In the genomic region with DNA sequence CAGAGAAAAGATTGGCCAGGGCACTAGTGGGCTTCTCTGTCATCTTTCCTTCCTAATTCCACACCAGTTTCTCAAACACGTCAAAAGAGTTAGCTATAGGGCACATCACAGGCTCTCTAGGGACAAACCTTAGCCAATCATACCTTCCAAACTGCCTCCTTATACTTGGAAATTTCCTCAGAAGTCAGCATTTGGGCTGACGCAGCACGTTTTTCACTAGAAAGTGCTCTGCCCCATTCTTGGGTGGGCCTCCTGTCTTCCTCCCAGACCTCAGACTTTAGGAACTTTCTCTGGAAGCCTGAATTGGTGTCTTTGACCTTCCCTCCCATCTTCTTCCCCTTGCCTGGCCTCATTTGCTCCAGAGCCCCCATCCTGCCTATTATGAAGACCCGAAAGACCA, we compare ENCODE assay signal across 8 cellular contexts. TPM values are rescaled to one million over a fixed set of nuclear protein-coding genes. Genes with fewer than 3 reads are reported as not detected.
A peak's percentile ranks its signal among the peaks of the same experiment; 100 is the strongest.
DNase-seq lines count a peak whose midpoint lies in the region; ATAC-seq, FAIRE-seq and TF ChIP-seq lines count a peak whose summit lies in the region.

No MANE protein-coding gene starts in this region.

- ATAC-seq in upper lobe of left lung (ENCODE audit: low FRiP score in 2 of 2) (no peak), GM18520 (IDR thresholded peaks at IDR 0.05; ENCODE audit: unreplicated experiment) (no peak)

- peaks cover 28% of the 10 kb centered on the region for H3K4me1 Mint-ChIP-seq in activated naive CD4-positive, alpha-beta T cell treated with anti-CD3 and anti-CD28 coated beads, Interleukin-2, amount 50 U/mL, for 24 hours
- peaks cover 29% of the 10 kb centered on the region for H3K4me1 Mint-ChIP-seq in MCF 10A (ENCODE audit: insufficient read depth, unreplicated experiment)

- WGBS in mesodermal cell (ENCODE audit: insufficient coverage in 2 of 2), 2 experiments: 86 to 95% methylated on average over 3 of the region's 4 CpGs
- WGBS in upper lobe of left lung, 2 donors: 70 to 76% methylated on average over 4 of the region's 4 CpGs

- H3K27ac ChIP-seq in mesodermal cell (ENCODE audit: low read depth, low read length, severe bottlenecking) (peak overlapping the region; percentile 92), upper lobe of left lung (peak overlapping the region; percentile 84 to 96 (median 87))

- TF ChIP-seq CTCF in MCF 10A (IDR thresholded peaks at IDR 0.05; ENCODE audit: unreplicated experiment) (no peak), upper lobe of left lung (IDR thresholded peaks at IDR 0.05) (no peak)

- POLR2A ChIA-PET in MCF 10A (lab: Yijun Ruan, JAX): interaction anchor here (0.6 to 5.4 kb wide), 19 partner anchors 10 to 1672 kb away, joined by 3 to 82 read pairs (median 5); partner anchors contain the start of genes ARL3, DPCD, KAZALD1 and LZTS2

- DNase-seq in activated naive CD4-positive, alpha-beta T cell (lab: John Stamatoyannopoulos, UW): no peak
- DNase-seq in MCF 10A (ENCODE audit: unreplicated experiment) (no peak), upper lobe of left lung (no peak), HTR-8/SVneo (ENCODE audit: insufficient read length, low spot score) (no peak), NCI-H1105 treated with DMSO at 0.1 percent for 48 hours (lab: John Stamatoyannopoulos, UW) (no peak)

- peaks cover 0 to 6% (median 0%) of the 10 kb centered on the region in 4 donors for H3K27me3 ChIP-seq in upper lobe of left lung

- TF ChIP-seq POLR2A in upper lobe of left lung (IDR thresholded peaks at IDR 0.05): no peak

- H3K4me3 Mint-ChIP-seq in activated naive CD4-positive, alpha-beta T cell treated with anti-CD3 and anti-CD28 coated beads, Interleukin-2, amount 50 U/mL, for 24 hours: peak overlapping the region; percentile 96
- peak overlapping the region; percentile 98 for H3K4me3 Mint-ChIP-seq in MCF 10A (ENCODE audit: unreplicated experiment)

- H3K4me1 ChIP-seq in mesodermal cell (ENCODE audit: control insufficient read depth, insufficient read depth, low read length, poor library complexity, severe bottlenecking): peaks cover 19% of the 10 kb centered on the region
- H3K4me1 ChIP-seq in upper lobe of left lung: peaks cover 15 to 25% (median 18%) of the 10 kb centered on the region in 4 donors

- BruUV-seq in MCF 10A (replicated peaks; lab: Mats Ljungman, UMichigan): no TSS peak

- CTCF ChIA-PET in MCF 10A (lab: Yijun Ruan, JAX): interaction anchor here (0.5 to 13.2 kb wide), 20 partner anchors 10 to 120 kb away, joined by 3 to 234 read pairs (median 5); partner anchors contain the start of genes KAZALD1, LZTS2, PDZD7 and SFXN3

- H3K27ac Mint-ChIP-seq in activated naive CD4-positive, alpha-beta T cell treated with anti-CD3 and anti-CD28 coated beads, Interleukin-2, amount 50 U/mL, for 24 hours: no peak overlapping the region
- peak overlapping the region; percentile 100 for H3K27ac Mint-ChIP-seq in MCF 10A (ENCODE audit: low read depth, unreplicated experiment)

- intact Hi-C loops in MCF 10A (cut with micrococcal nuclease): no loop called here

- no peaks in the 10 kb centered on the region for H3K9me3 ChIP-seq in mesodermal cell (ENCODE audit: control insufficient read depth, low read length)
- no peaks in the 10 kb centered on the region for H3K9me3 ChIP-seq in upper lobe of left lung

- no peak for FAIRE-seq in HTR-8/SVneo (lab: Jason Lieb, UNC)

- H3K9me3 Mint-ChIP-seq in activated naive CD4-positive, alpha-beta T cell treated with anti-CD3 and anti-CD28 coated beads, Interleukin-2, amount 50 U/mL, for 24 hours: no peaks in the 10 kb centered on the region
- H3K9me3 Mint-ChIP-seq in MCF 10A (ENCODE audit: unreplicated experiment): no peaks in the 10 kb centered on the region

- H3K36me3 Mint-ChIP-seq in activated naive CD4-positive, alpha-beta T cell treated with anti-CD3 and anti-CD28 coated beads, Interleukin-2, amount 50 U/mL, for 24 hours: peaks cover 4% of the 10 kb centered on the region
- peaks cover 24% of the 10 kb centered on the region for H3K36me3 Mint-ChIP-seq in MCF 10A (ENCODE audit: insufficient read depth, unreplicated experiment)

- H3K4me3 ChIP-seq in mesodermal cell (ENCODE audit: extremely low read depth, insufficient read depth, low read length, poor library complexity, severe bottlenecking) (no peak overlapping the region), upper lobe of left lung (peak overlapping the region in 3 of 4 donors; percentile 45 to 59 (median 56))

- no peak for TF ChIP-seq EP300 in upper lobe of left lung (IDR thresholded peaks at IDR 0.05)

- H3K27me3 Mint-ChIP-seq in activated naive CD4-positive, alpha-beta T cell treated with anti-CD3 and anti-CD28 coated beads, Interleukin-2, amount 50 U/mL, for 24 hours: peaks cover 3% of the 10 kb centered on the region
- H3K27me3 Mint-ChIP-seq in MCF 10A (ENCODE audit: insufficient read depth, unreplicated experiment): no peaks in the 10 kb centered on the region

- H3K36me3 ChIP-seq in mesodermal cell (ENCODE audit: control insufficient read depth, insufficient read depth, low read length) (peaks cover 21% of the 10 kb centered on the region), upper lobe of left lung (peaks cover 15 to 32% (median 21%) of the 10 kb centered on the region in 4 donors)

RNA-seq across cellular contexts. Expression of gene SFXN3, which starts 11.1 kb away (rescaled TPM):
- total RNA-seq in MCF 10A (2022): 39.4 and 55.2 TPM in 2 replicates
- polyA plus RNA-seq in mesodermal cell (2013, experiment 1 of 2): 33.8 TPM
- polyA plus RNA-seq in mesodermal cell (2013, experiment 2 of 2): 26.8 TPM
- total RNA-seq in upper lobe of left lung: 100 to 1,000 TPM in 3 of 6 donors, 10 to 100 TPM in 3; 59.6 to 360 (median 100) TPM

RNA-seq across cellular contexts. Expression of gene PDZD7, which starts 11.2 kb away (rescaled TPM):
- 0.27 and 0.58 TPM in 2 replicates for total RNA-seq in MCF 10A (2022)
- polyA plus RNA-seq in mesodermal cell (2013, experiment 1 of 2): 0.55 TPM
- 1.1 TPM for polyA plus RNA-seq in mesodermal cell (2013, experiment 2 of 2)
- total RNA-seq in upper lobe of left lung: 1 to 10 TPM in 5 of 6 donors, under 1 TPM in 1; 0.39 to 2.4 (median 1.7) TPM

RNA-seq across cellular contexts. Expression of gene KAZALD1, which starts 19.7 kb away (rescaled TPM):
- total RNA-seq in MCF 10A (2022) (2.4 and 6.7 TPM in 2 replicates), upper lobe of left lung (10 to 100 TPM in 3 of 6 donors, 1 to 10 TPM in 3; 3.8 to 11.9 (median 9.8) TPM)
- polyA plus RNA-seq in mesodermal cell (2013, experiment 1 of 2): 5.3 TPM
- 3.9 TPM for polyA plus RNA-seq in mesodermal cell (2013, experiment 2 of 2)

RNA-seq across cellular contexts. Expression of gene LZTS2, which starts 42.5 kb away (rescaled TPM):
- total RNA-seq in MCF 10A (2022) (15.2 and 18.6 TPM in 2 replicates), upper lobe of left lung (100 to 1,000 TPM in 2 of 6 donors, 10 to 100 TPM in 4; 42.5 to 105 (median 60.1) TPM)
- 88.5 TPM for polyA plus RNA-seq in mesodermal cell (2013, experiment 1 of 2)
- 68.7 TPM for polyA plus RNA-seq in mesodermal cell (2013, experiment 2 of 2)

RNA-seq across cellular contexts. Expression of gene TWNK, which starts 54.8 kb away (rescaled TPM):
- 19.1 and 27.9 TPM in 2 replicates for total RNA-seq in MCF 10A (2022)
- polyA plus RNA-seq in mesodermal cell (2013, experiment 1 of 2): 10.7 TPM
- 10.3 TPM for polyA plus RNA-seq in mesodermal cell (2013, experiment 2 of 2)
- 1 to 10 TPM; 2.6 to 9.1 (median 5.8) TPM for total RNA-seq in upper lobe of left lung
